Comparison of ENCODE assay signal across 8 cellular contexts in genomic region chr1:94039514-94039870, GRCh38.
DNase-seq lines count a peak whose midpoint lies in the region; ATAC-seq and TF ChIP-seq lines count a peak whose summit lies in the region.

No MANE protein-coding gene starts in this region.

- H3K27me3 ChIP-seq in psoas muscle (ENCODE audit: insufficient read depth in 3 of 3, low read length in 2 of 3): no peaks in the 10 kb centered on the region

- ATAC-seq in psoas muscle: peak in 3 of 4 donors; percentile 56 to 78 (median 70)
- no peak for ATAC-seq in GM19463 (IDR thresholded peaks at IDR 0.05; ENCODE audit: unreplicated experiment)
- ATAC-seq in HG02884 (IDR thresholded peaks at IDR 0.05; ENCODE audit: unreplicated experiment): no peak

- no peak overlapping the region for H3K4me3 ChIP-seq in psoas muscle

- DNase-seq in DMS114 treated with DMSO at 0.1 percent for 48 hours (lab: John Stamatoyannopoulos, UW; ENCODE audit: unreplicated experiment) (peak; percentile 41), HT1080 (ENCODE audit: low read depth) (peak; percentile 45), RPMI8226 (peak; percentile 55), cardiac septum (ENCODE audit: low spot score) (peak; percentile 85), psoas muscle (peak; percentile 70 to 85)
- peak; percentile 48 for DNase-seq in activated naive CD4-positive, alpha-beta T cell treated with anti-CD3 and anti-CD28 coated beads, Interleukin-2, amount 50 U/mL, for 16 hours

- peaks cover 11% of the 10 kb centered on the region for H3K4me1 ChIP-seq in psoas muscle

- WGBS in psoas muscle, 3 donors: 1 to 7% (median 7%) methylated on average over 4 of the region's 4 CpGs

- H3K27ac ChIP-seq in psoas muscle: peak overlapping the region; percentile 48

- no peaks in the 10 kb centered on the region for H3K9me3 ChIP-seq in psoas muscle

- peak; percentile 67 for TF ChIP-seq CTCF in psoas muscle (IDR thresholded peaks at IDR 0.05)

- intact Hi-C loops in cardiac septum (cut with DNase I) (no loop called here), psoas muscle (cut with DNase I) (no loop called here)

- H3K36me3 ChIP-seq in psoas muscle (ENCODE audit: insufficient read depth in 1 of 2, low read depth in 1 of 2): no peaks in the 10 kb centered on the region

Comparison
In these comparisons a context has a peak if more than half of its experiments do, and no peak if none do; other contexts are left out.
1. ATAC-seq: peak in psoas muscle (3 of 4); none in GM19463 (single experiment) and HG02884 (single experiment).
2. Peak in every context shown above with its lines, with median percentiles within 50 percentile points of each other: DNase-seq.